Comparison of ENCODE assay signal across 3 cellular contexts in genomic region chr11:75703709-75704237, GRCh38.
TF ChIP-seq lines count a peak whose summit lies in the region.

No MANE protein-coding gene starts in this region.

TF ChIP-seq in HepG2, 621 proteins besides CTCF, POLR2A, EP300 and RAD21:
- TF ChIP-seq, protein P1, sequence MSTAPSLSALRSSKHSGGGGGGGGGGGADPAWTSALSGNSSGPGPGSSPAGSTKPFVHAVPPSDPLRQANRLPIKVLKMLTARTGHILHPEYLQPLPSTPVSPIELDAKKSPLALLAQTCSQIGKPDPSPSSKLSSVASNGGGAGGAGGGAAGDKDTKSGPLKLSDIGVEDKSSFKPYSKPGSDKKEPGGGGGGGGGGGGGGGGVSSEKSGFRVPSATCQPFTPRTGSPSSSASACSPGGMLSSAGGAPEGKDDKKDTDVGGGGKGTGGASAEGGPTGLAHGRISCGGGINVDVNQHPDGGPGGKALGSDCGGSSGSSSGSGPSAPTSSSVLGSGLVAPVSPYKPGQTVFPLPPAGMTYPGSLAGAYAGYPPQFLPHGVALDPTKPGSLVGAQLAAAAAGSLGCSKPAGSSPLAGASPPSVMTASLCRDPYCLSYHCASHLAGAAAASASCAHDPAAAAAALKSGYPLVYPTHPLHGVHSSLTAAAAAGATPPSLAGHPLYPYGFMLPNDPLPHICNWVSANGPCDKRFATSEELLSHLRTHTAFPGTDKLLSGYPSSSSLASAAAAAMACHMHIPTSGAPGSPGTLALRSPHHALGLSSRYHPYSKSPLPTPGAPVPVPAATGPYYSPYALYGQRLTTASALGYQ (CRISPR knock-in tag; IDR thresholded peaks at IDR 0.05) = no peak
- TF ChIP-seq ZNF883 (CRISPR knock-in tag; IDR thresholded peaks at IDR 0.05; ENCODE audit: not compliant biosample characterization) (no peak), BCL6 (CRISPR knock-in tag; IDR thresholded peaks at IDR 0.05) (peak; percentile 81)
- TF ChIP-seq, protein P2, sequence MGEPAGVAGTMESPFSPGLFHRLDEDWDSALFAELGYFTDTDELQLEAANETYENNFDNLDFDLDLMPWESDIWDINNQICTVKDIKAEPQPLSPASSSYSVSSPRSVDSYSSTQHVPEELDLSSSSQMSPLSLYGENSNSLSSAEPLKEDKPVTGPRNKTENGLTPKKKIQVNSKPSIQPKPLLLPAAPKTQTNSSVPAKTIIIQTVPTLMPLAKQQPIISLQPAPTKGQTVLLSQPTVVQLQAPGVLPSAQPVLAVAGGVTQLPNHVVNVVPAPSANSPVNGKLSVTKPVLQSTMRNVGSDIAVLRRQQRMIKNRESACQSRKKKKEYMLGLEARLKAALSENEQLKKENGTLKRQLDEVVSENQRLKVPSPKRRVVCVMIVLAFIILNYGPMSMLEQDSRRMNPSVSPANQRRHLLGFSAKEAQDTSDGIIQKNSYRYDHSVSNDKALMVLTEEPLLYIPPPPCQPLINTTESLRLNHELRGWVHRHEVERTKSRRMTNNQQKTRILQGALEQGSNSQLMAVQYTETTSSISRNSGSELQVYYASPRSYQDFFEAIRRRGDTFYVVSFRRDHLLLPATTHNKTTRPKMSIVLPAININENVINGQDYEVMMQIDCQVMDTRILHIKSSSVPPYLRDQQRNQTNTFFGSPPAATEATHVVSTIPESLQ (CRISPR knock-in tag; conservative IDR thresholded peaks at IDR 0.05) = no peak

TF ChIP-seq in HEK293, 187 proteins besides CTCF, POLR2A, EP300 and RAD21:
- no peak for TF ChIP-seq SP2 (tag by site-specific recombination; IDR thresholded peaks at IDR 0.05)
- TF ChIP-seq, protein P3, sequence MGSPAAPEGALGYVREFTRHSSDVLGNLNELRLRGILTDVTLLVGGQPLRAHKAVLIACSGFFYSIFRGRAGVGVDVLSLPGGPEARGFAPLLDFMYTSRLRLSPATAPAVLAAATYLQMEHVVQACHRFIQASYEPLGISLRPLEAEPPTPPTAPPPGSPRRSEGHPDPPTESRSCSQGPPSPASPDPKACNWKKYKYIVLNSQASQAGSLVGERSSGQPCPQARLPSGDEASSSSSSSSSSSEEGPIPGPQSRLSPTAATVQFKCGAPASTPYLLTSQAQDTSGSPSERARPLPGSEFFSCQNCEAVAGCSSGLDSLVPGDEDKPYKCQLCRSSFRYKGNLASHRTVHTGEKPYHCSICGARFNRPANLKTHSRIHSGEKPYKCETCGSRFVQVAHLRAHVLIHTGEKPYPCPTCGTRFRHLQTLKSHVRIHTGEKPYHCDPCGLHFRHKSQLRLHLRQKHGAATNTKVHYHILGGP (tag by site-specific recombination; IDR thresholded peaks at IDR 0.05) = peak; percentile 77

TF ChIP-seq in K562, 482 proteins besides CTCF, POLR2A, EP300 and RAD21:
- TF ChIP-seq ZNF239 (CRISPR knock-in tag; IDR thresholded peaks at IDR 0.05) (peak; percentile 94), RBM25 (IDR thresholded peaks at IDR 0.05; ENCODE audit: low read depth, low read length, severe bottlenecking) (peak; percentile 18)
- TF ChIP-seq, protein P4, sequence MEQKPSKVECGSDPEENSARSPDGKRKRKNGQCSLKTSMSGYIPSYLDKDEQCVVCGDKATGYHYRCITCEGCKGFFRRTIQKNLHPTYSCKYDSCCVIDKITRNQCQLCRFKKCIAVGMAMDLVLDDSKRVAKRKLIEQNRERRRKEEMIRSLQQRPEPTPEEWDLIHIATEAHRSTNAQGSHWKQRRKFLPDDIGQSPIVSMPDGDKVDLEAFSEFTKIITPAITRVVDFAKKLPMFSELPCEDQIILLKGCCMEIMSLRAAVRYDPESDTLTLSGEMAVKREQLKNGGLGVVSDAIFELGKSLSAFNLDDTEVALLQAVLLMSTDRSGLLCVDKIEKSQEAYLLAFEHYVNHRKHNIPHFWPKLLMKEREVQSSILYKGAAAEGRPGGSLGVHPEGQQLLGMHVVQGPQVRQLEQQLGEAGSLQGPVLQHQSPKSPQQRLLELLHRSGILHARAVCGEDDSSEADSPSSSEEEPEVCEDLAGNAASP (IDR thresholded peaks at IDR 0.05) = no peak
